1 cellular context compared by ENCODE assay signal in the genomic region with DNA sequence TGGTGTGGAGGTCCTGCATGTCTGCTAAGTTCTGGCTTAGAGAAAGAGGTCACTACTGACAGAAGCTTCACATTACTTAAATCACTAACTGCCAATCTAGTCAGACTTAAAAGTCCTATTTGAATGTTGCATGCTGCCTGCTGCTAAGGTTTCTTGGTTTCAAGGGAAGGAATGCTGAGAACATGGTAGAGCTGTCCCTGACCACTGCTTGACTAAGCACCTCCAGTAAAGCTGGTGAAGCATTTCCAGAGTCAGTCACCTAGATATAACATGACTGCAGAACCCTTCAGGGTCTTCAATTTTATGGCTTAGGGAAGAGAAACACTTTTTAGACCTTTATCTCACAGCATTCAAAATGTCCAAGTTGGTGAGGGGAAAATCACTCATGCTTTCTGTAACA.
TF ChIP-seq lines count a peak whose summit lies in the region.

No MANE protein-coding gene starts in this region.

TF ChIP-seq in H1, 55 proteins besides CTCF, POLR2A, EP300 and RAD21 (continued from another document):
- TF ChIP-seq, protein P1, sequence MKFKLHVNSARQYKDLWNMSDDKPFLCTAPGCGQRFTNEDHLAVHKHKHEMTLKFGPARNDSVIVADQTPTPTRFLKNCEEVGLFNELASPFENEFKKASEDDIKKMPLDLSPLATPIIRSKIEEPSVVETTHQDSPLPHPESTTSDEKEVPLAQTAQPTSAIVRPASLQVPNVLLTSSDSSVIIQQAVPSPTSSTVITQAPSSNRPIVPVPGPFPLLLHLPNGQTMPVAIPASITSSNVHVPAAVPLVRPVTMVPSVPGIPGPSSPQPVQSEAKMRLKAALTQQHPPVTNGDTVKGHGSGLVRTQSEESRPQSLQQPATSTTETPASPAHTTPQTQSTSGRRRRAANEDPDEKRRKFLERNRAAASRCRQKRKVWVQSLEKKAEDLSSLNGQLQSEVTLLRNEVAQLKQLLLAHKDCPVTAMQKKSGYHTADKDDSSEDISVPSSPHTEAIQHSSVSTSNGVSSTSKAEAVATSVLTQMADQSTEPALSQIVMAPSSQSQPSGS (IDR thresholded peaks at IDR 0.05; ENCODE audit: low read length): no peak
- TF ChIP-seq, protein P2, sequence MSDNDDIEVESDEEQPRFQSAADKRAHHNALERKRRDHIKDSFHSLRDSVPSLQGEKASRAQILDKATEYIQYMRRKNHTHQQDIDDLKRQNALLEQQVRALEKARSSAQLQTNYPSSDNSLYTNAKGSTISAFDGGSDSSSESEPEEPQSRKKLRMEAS (IDR thresholded peaks at IDR 0.05): no peak
- TF ChIP-seq SP2 (IDR thresholded peaks at IDR 0.05; ENCODE audit: low read length) (no peak), GABPA (IDR thresholded peaks at IDR 0.05; ENCODE audit: borderline replicate concordance, insufficient read depth, low read length) (no peak), GTF2F1 (IDR thresholded peaks at IDR 0.05; ENCODE audit: borderline replicate concordance, low read depth, low read length) (no peak)
- TF ChIP-seq, protein P3, sequence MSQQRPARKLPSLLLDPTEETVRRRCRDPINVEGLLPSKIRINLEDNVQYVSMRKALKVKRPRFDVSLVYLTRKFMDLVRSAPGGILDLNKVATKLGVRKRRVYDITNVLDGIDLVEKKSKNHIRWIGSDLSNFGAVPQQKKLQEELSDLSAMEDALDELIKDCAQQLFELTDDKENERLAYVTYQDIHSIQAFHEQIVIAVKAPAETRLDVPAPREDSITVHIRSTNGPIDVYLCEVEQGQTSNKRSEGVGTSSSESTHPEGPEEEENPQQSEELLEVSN (IDR thresholded peaks at IDR 0.05): no peak
